12 cellular contexts compared by ENCODE assay signal in the genomic region with DNA sequence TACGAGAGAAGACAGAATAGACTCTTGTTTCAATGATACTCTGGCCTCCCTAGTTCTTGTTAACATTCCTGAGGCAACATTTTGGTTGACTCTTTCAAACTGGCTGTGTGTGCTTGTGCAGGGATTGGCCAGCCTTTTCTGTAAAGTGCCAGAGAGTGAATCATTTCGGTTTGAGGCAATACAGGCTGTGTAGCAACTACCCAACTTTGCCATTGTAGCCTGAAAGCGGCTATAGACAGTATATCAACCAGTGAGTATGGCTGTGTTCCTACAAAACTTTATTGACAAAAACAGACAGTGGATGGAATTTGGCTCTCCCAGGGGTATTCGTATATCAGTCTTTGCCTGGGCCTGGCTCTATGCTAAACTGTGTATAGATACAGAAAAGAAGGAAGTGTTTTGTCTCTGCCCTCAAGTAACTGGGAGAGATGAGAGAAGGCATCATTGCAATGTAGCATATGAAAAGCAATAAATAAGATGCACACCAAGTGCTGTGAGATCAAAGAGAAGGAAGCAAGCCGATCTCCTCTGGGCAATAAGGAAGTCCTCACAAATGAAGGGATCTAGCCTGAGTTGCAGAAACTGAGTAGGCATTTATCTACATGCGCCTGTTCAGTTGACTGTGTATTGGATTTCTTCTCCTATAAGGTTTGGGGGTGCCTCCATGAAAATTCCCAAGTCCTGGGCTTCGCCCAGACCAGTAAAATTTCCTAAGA.
DNase-seq lines count a peak whose midpoint lies in the region; ATAC-seq and TF ChIP-seq lines count a peak whose summit lies in the region.
"Had no signal": no experiment of that assay in that cellular context is flagged by ENCODE, and none has a peak within 500 bp of the region (broad histone marks: within the 10 kb centered on the region; RNA-seq: fewer than 3 reads in every experiment).

No MANE protein-coding gene starts in this region.

- H3K4me3 ChIP-seq in ascending aorta: no peak overlapping the region
- H3K4me3 ChIP-seq in suprapubic skin: no peak overlapping the region
- no peak overlapping the region for H3K4me3 ChIP-seq in A673 (ENCODE audit: low read depth, low read length, poor library complexity, severe bottlenecking)
- H3K4me3 ChIP-seq: cardiac muscle cell, testis had no signal

- H3K27ac Mint-ChIP-seq in endothelial cell (ENCODE audit: unreplicated experiment): no peak overlapping the region

- no peak for TF ChIP-seq POLR2A in suprapubic skin (IDR thresholded peaks at IDR 0.05)

- no peaks in the 10 kb centered on the region for H3K36me3 ChIP-seq in ascending aorta
- H3K36me3 ChIP-seq in suprapubic skin: no peaks in the 10 kb centered on the region
- H3K36me3 ChIP-seq in A673 (ENCODE audit: insufficient read depth, low read length, poor library complexity, severe bottlenecking): no peaks in the 10 kb centered on the region
- H3K36me3 ChIP-seq: cardiac muscle cell had no signal

- POLR2A ChIA-PET in A673 (lab: Charles Lee; ENCODE audit: low non-redundant PET): no interaction called here

- no peaks in the 10 kb centered on the region for H3K36me3 Mint-ChIP-seq in endothelial cell (ENCODE audit: low read depth, unreplicated experiment)

- H3K4me1 Mint-ChIP-seq in endothelial cell (ENCODE audit: unreplicated experiment): peaks cover 50% of the 10 kb centered on the region

- CTCF ChIA-PET in A673 (lab: Charles Lee): no interaction called here

- DNase-seq in HT-29 (ENCODE audit: low spot score) (peak; percentile 58), ascending aorta (ENCODE audit: low spot score in 2 of 2) (peak in 1 of 2 donors; percentile 80), hepatic stellate cell (ENCODE audit: low spot score) (peak; percentile 67), suprapubic skin (ENCODE audit: low spot score in 2 of 2) (no peak), A673 (ENCODE audit: low spot score) (no peak), endothelial cell (ENCODE audit: low spot score) (no peak)
- no peak for DNase-seq in stimulated activated CD4-positive, alpha-beta T cell treated with anti-CD3 and anti-CD28 coated beads, Interleukin-15, amount 100 ng/mL, for 24 hours
- DNase-seq: testis had no signal

- H3K9me3 ChIP-seq in ascending aorta: no peaks in the 10 kb centered on the region
- no peaks in the 10 kb centered on the region for H3K9me3 ChIP-seq in suprapubic skin
- H3K9me3 ChIP-seq in A673 (ENCODE audit: low read depth, low read length, poor library complexity, severe bottlenecking): peaks cover 10% of the 10 kb centered on the region
- H3K9me3 ChIP-seq: testis had no signal

- H3K4me1 ChIP-seq in ascending aorta (peaks cover 0 to 18% of the 10 kb centered on the region in 2 donors), suprapubic skin (peaks cover 43% of the 10 kb centered on the region), A673 (ENCODE audit: insufficient read depth, low read length, poor library complexity, severe bottlenecking) (no peaks in the 10 kb centered on the region)

- H3K27ac ChIP-seq in ascending aorta: peak overlapping the region; percentile 22 to 37
- H3K27ac ChIP-seq in suprapubic skin: peak overlapping the region; percentile 65
- no peak overlapping the region for H3K27ac ChIP-seq in A673 (ENCODE audit: low read depth, low read length, poor library complexity, severe bottlenecking)
- H3K27ac ChIP-seq: cardiac muscle cell, testis, VCaP had no signal

- ATAC-seq in GM21515 (IDR thresholded peaks at IDR 0.05; ENCODE audit: unreplicated experiment): no peak

- intact Hi-C loops in ascending aorta (cut with DNase I): loop anchor here (5.0 to 10.0 kb wide), 2 partner anchors 305 to 423 kb away; no protein-coding TSS in a partner anchor
- intact Hi-C loops in A673 (cut with micrococcal nuclease; ENCODE audit: unreplicated experiment): no loop called here

- no peak overlapping the region for H3K4me3 Mint-ChIP-seq in endothelial cell (ENCODE audit: unreplicated experiment)
- H3K4me3 Mint-ChIP-seq: neural crest cell had no signal

- TF ChIP-seq CTCF in ascending aorta (IDR thresholded peaks at IDR 0.05) (no peak), suprapubic skin (IDR thresholded peaks at IDR 0.05) (no peak), A673 (conservative IDR thresholded peaks at IDR 0.05; ENCODE audit: low read depth, low read length) (no peak), endothelial cell (IDR thresholded peaks at IDR 0.05; ENCODE audit: unreplicated experiment) (no peak)

- H3K27me3 ChIP-seq in ascending aorta (no peaks in the 10 kb centered on the region), suprapubic skin (no peaks in the 10 kb centered on the region), A673 (replicated peaks; ENCODE audit: insufficient read depth, low read depth, low read length, poor library complexity) (no peaks in the 10 kb centered on the region)
- H3K27me3 ChIP-seq: cardiac muscle cell, testis had no signal

- H3K27me3 Mint-ChIP-seq in endothelial cell (ENCODE audit: unreplicated experiment): peaks cover 2% of the 10 kb centered on the region

- H3K9me3 Mint-ChIP-seq in endothelial cell (ENCODE audit: unreplicated experiment): no peaks in the 10 kb centered on the region
- H3K9me3 Mint-ChIP-seq: neural crest cell had no signal

- BruUV-seq in A673 (replicated peaks; lab: Mats Ljungman, UMichigan): no TSS peak

- WGBS in suprapubic skin: 47% methylated on average over 7 of the region's 7 CpGs

- no peak for TF ChIP-seq EP300 in suprapubic skin (IDR thresholded peaks at IDR 0.05)

Comparison
In these comparisons a context has a peak if more than half of its experiments do, and no peak if none do; other contexts are left out.
1. DNase-seq: peak in HT-29 (single experiment) and hepatic stellate cell (single experiment); none in suprapubic skin (0 of 2), A673 (single experiment), stimulated activated CD4-positive, alpha-beta T cell treated with anti-CD3 and anti-CD28 coated beads, Interleukin-15, amount 100 ng/mL, for 24 hours (single experiment) and endothelial cell (single experiment).